9 cellular contexts compared by ENCODE assay signal in genomic region chr2:157336137-157336721, GRCh38. TPM values are rescaled to one million over a fixed set of nuclear protein-coding genes. Genes with fewer than 3 reads are reported as not detected.
DNase-seq lines count a peak whose midpoint lies in the region; ATAC-seq, FAIRE-seq and TF ChIP-seq lines count a peak whose summit lies in the region.
"Had no signal": no experiment of that assay in that cellular context is flagged by ENCODE, and none has a peak within 500 bp of the region (broad histone marks: within the 10 kb centered on the region; RNA-seq: fewer than 3 reads in every experiment).

No MANE protein-coding gene starts in this region.

- TF ChIP-seq POLR2A in Peyer's patch (IDR thresholded peaks at IDR 0.05) (no peak), stomach (IDR thresholded peaks at IDR 0.05) (no peak)

- CTCF ChIA-PET in A673 (lab: Charles Lee) = interaction anchor here (0.6 to 1.3 kb wide), 5 partner anchors 8 to 1963 kb away, joined by 3 to 7 read pairs (median 5); partner anchors contain the start of gene ERMN

- POLR2A ChIA-PET in A673 (lab: Charles Lee; ENCODE audit: low non-redundant PET) = interaction anchor here (0.7 kb wide), 1 partner anchor 103 kb away, joined by 3 read pairs; no protein-coding TSS in a partner anchor

- WGBS in stomach, 5 donors = 30 to 34% (median 31%) methylated on average over 7 of the region's 7 CpGs

- FAIRE-seq in kidney (lab: Jason Lieb, UNC) = no peak
- FAIRE-seq: islet of Langerhans had no signal

- H3K4me3 ChIP-seq in A673 (ENCODE audit: low read depth, low read length, poor library complexity, severe bottlenecking) (no peak overlapping the region), Peyer's patch (no peak overlapping the region), kidney (ENCODE audit: low read length in 2 of 2) (no peak overlapping the region), stomach (no peak overlapping the region)

- H3K27me3 ChIP-seq in A673 (replicated peaks; ENCODE audit: insufficient read depth, low read depth, low read length, poor library complexity) (no peaks in the 10 kb centered on the region), Peyer's patch (no peaks in the 10 kb centered on the region), stomach (no peaks in the 10 kb centered on the region)

- DNase-seq in A673 (ENCODE audit: low spot score) (peak; percentile 60), ELF-1 (ENCODE audit: low read depth, low spot score) (peak; percentile 15), Peyer's patch (peak in 2 of 3 donors; percentile 64 to 75), amniotic stem cell (lab: John Stamatoyannopoulos, UW) (peak; percentile 15), kidney (no peak), stomach (peak; percentile 55)

- intact Hi-C loops in A673 (cut with micrococcal nuclease; ENCODE audit: unreplicated experiment) (loop anchor here (1.0 to 10.0 kb wide), 2 partner anchors 34 to 1961 kb away; no protein-coding TSS in a partner anchor), kidney (cut with DNase I) (no loop called here), stomach (cut with DNase I; ENCODE audit: low total_unique reads) (no loop called here)

- peak; percentile 68 for ATAC-seq in HG02885 (IDR thresholded peaks at IDR 0.05; ENCODE audit: poor library complexity, unreplicated experiment)
- ATAC-seq in HG03460 (IDR thresholded peaks at IDR 0.05; ENCODE audit: unreplicated experiment) = no peak

- H3K4me1 ChIP-seq in A673 (ENCODE audit: insufficient read depth, low read length, poor library complexity, severe bottlenecking) (no peaks in the 10 kb centered on the region), Peyer's patch (no peaks in the 10 kb centered on the region), kidney (ENCODE audit: control insufficient read depth in 1 of 2, insufficient read depth in 1 of 2, low read depth in 1 of 2, low read length in 2 of 2) (no peaks in the 10 kb centered on the region), stomach (no peaks in the 10 kb centered on the region)

- H3K36me3 ChIP-seq in A673 (ENCODE audit: insufficient read depth, low read length, poor library complexity, severe bottlenecking) = no peaks in the 10 kb centered on the region
- no peaks in the 10 kb centered on the region for H3K36me3 ChIP-seq in Peyer's patch
- H3K36me3 ChIP-seq in kidney (ENCODE audit: control insufficient read depth in 1 of 2, insufficient read depth in 2 of 2, low read length in 2 of 2) = no peaks in the 10 kb centered on the region
- H3K36me3 ChIP-seq in stomach = no peaks in the 10 kb centered on the region

- no peak overlapping the region for H3K27ac ChIP-seq in A673 (ENCODE audit: low read depth, low read length, poor library complexity, severe bottlenecking)
- no peak overlapping the region for H3K27ac ChIP-seq in Peyer's patch
- H3K27ac ChIP-seq in kidney (ENCODE audit: low read depth in 2 of 2, low read length in 2 of 2) = no peak overlapping the region
- H3K27ac ChIP-seq in stomach = no peak overlapping the region

- H3K9me3 ChIP-seq in A673 (ENCODE audit: low read depth, low read length, poor library complexity, severe bottlenecking) (no peaks in the 10 kb centered on the region), Peyer's patch (no peaks in the 10 kb centered on the region), kidney (ENCODE audit: control insufficient read depth in 1 of 2, low read length in 2 of 2) (no peaks in the 10 kb centered on the region), stomach (no peaks in the 10 kb centered on the region)

- TF ChIP-seq CTCF in A673 (conservative IDR thresholded peaks at IDR 0.05; ENCODE audit: low read depth, low read length) (peak; percentile 85), Peyer's patch (IDR thresholded peaks at IDR 0.05) (peak; percentile 56 to 77 (median 69)), kidney (IDR thresholded peaks at IDR 0.05; ENCODE audit: borderline replicate concordance, extremely low read depth, insufficient read depth) (peak; percentile 53), stomach (IDR thresholded peaks at IDR 0.05) (peak in 4 of 7 experiments; percentile 18 to 74 (median 50))

- no TSS peak for BruUV-seq in A673 (replicated peaks; lab: Mats Ljungman, UMichigan)

- no peak overlapping the region for H3K9ac ChIP-seq in kidney (ENCODE audit: low read length in 2 of 2)

- no peak for TF ChIP-seq EP300 in stomach (IDR thresholded peaks at IDR 0.05)

RNA-seq across cellular contexts. Expression of gene ERMN, which starts 10.6 kb away (rescaled TPM):
- total RNA-seq in A673 (2021) = not detected in 2 replicates
- total RNA-seq in Peyer's patch = 1 to 10 TPM in 1 of 4 donors, under 1 TPM in 3; 0.38 to 5.0 (median 0.55) TPM
- total RNA-seq in kidney = 1.6 TPM
- 0.11 TPM for polyA plus RNA-seq in kidney (ENCODE audit: insufficient read depth, low read depth, low replicate concordance)
- 1 to 10 TPM in 1 of 5 donors, under 1 TPM in 1, not detected in 3; 0.58 to 5.7 TPM for total RNA-seq in stomach
- under 1 TPM in 1 of 3 donors, not detected in 2; 0.43 TPM for polyA plus RNA-seq in stomach
